25 cellular contexts compared by ENCODE assay signal in genomic region chr11:64571050-64571409, GRCh38. TPM values are rescaled to one million over a fixed set of nuclear protein-coding genes. Genes with fewer than 3 reads are reported as not detected.
DNase-seq lines count a peak whose midpoint lies in the region; ATAC-seq, FAIRE-seq and TF ChIP-seq lines count a peak whose summit lies in the region.
"Had no signal": no experiment of that assay in that cellular context is flagged by ENCODE, and none has a peak within 500 bp of the region (broad histone marks: within the 10 kb centered on the region; RNA-seq: fewer than 3 reads in every experiment).

No MANE protein-coding gene starts in this region.

- peak; percentile 17 for DNase-seq in activated naive CD4-positive, alpha-beta T cell treated with anti-CD3 and anti-CD28 coated beads, Interleukin-2, amount 10 ng/mL, durations not matched to agents 7 days and 5 days
- no peak for DNase-seq in activated naive CD4-positive, alpha-beta T cell treated with anti-CD3 and anti-CD28 coated beads, Interleukin-2, amount 50 U/mL, for 72 hours (ENCODE audit: low spot score in 2 of 2)
- DNase-seq in K562 (ENCODE audit: extremely low read depth in 1 of 4, low spot score in 3 of 4) (no peak), islet precursor cell (peak; percentile 21), smooth muscle cell (lab: John Stamatoyannopoulos, UW; ENCODE audit: unreplicated experiment) (no peak), inferior parietal cortex (ENCODE audit: extremely low spot score) (no peak), SKM-1 (lab: John Stamatoyannopoulos, UW; ENCODE audit: unreplicated experiment) (no peak)
- no peak for DNase-seq in activated CD8-positive, alpha-beta T cell treated with anti-CD3 and anti-CD28 coated beads for 36 hours
- DNase-seq: CD8-positive, alpha-beta memory T cell; MM.1S; NCI-H1092; NCI-H1436; NCI-H2029 treated with DMSO at 0.1 percent for 48 hours; NCI-H526; SHP77 treated with DMSO at 0.1 percent for 48 hours had no signal

- intact Hi-C loops in K562 (cut with micrococcal nuclease): no loop called here
- intact Hi-C loops in activated CD8-positive, alpha-beta T cell treated with anti-CD3 and anti-CD28 coated beads for 36 hours (cut with micrococcal nuclease): no loop called here

- no peak overlapping the region for H3K27ac Mint-ChIP-seq in activated naive CD4-positive, alpha-beta T cell treated with anti-CD3 and anti-CD28 coated beads, Interleukin-2, amount 10 ng/mL, durations not matched to agents 7 days and 5 days
- no peak overlapping the region for H3K27ac Mint-ChIP-seq in activated naive CD4-positive, alpha-beta T cell treated with anti-CD3 and anti-CD28 coated beads, Interleukin-2, amount 50 U/mL, for 72 hours
- no peak overlapping the region for H3K27ac Mint-ChIP-seq in activated CD8-positive, alpha-beta T cell treated with anti-CD3 and anti-CD28 coated beads for 36 hours
- H3K27ac Mint-ChIP-seq: CD8-positive, alpha-beta memory T cell had no signal

- in situ Hi-C loops in K562 (cut with MboI): no loop called here

- no peak overlapping the region for H3K4me3 Mint-ChIP-seq in activated naive CD4-positive, alpha-beta T cell treated with anti-CD3 and anti-CD28 coated beads, Interleukin-2, amount 10 ng/mL, durations not matched to agents 7 days and 5 days
- no peak overlapping the region for H3K4me3 Mint-ChIP-seq in activated CD8-positive, alpha-beta T cell treated with anti-CD3 and anti-CD28 coated beads for 36 hours
- H3K4me3 Mint-ChIP-seq: CD8-positive, alpha-beta memory T cell had no signal

- H3K79me2 ChIP-seq in K562 (ENCODE audit: control insufficient read depth, insufficient read depth, low read length) (no peaks in the 10 kb centered on the region), smooth muscle cell (ENCODE audit: low read depth) (no peaks in the 10 kb centered on the region)

- TF ChIP-seq POLR2A in K562 (conservative IDR thresholded peaks at IDR 0.05): no peak

- no peak for TF ChIP-seq RAD21 in K562 (CRISPR knock-in tag; conservative IDR thresholded peaks at IDR 0.05 in 1 of 2, IDR thresholded peaks at IDR 0.05 in 1 of 2)

- H3K4me2 ChIP-seq in K562 (ENCODE audit: insufficient read depth, low read length) (peak overlapping the region; percentile 60; the same call in 1 of the 2 replicates), smooth muscle cell (no peak overlapping the region)

- H3K9me3 Mint-ChIP-seq in activated naive CD4-positive, alpha-beta T cell treated with anti-CD3 and anti-CD28 coated beads, Interleukin-2, amount 10 ng/mL, durations not matched to agents 7 days and 5 days: no peaks in the 10 kb centered on the region
- no peaks in the 10 kb centered on the region for H3K9me3 Mint-ChIP-seq in activated naive CD4-positive, alpha-beta T cell treated with anti-CD3 and anti-CD28 coated beads, Interleukin-2, amount 50 U/mL, for 72 hours
- H3K9me3 Mint-ChIP-seq in activated CD8-positive, alpha-beta T cell treated with anti-CD3 and anti-CD28 coated beads for 36 hours: no peaks in the 10 kb centered on the region

- H3K27ac ChIP-seq in K562 (ENCODE audit: extremely low read depth, low read depth, low read length) (no peak overlapping the region), smooth muscle cell (ENCODE audit: low read depth) (no peak overlapping the region)
- H3K27ac ChIP-seq: C4-2B, SK-N-MC had no signal

- H3K4me3 ChIP-seq in K562: no peak overlapping the region
- H3K4me3 ChIP-seq in smooth muscle cell: no peak overlapping the region
- H3K4me3 ChIP-seq: SK-N-MC had no signal

- TF ChIP-seq CTCF in K562 (IDR thresholded peaks at IDR 0.05 in 2 of 3, conservative IDR thresholded peaks at IDR 0.05 in 1 of 3; ENCODE audit: insufficient read depth in 2 of 3, low read depth in 1 of 3, low read length in 3 of 3) (no peak), smooth muscle cell (IDR thresholded peaks at IDR 0.05; ENCODE audit: borderline replicate concordance, insufficient read depth, poor library complexity, severe bottlenecking) (no peak)
- TF ChIP-seq CTCF in activated CD8-positive, alpha-beta T cell treated with anti-CD3 and anti-CD28 coated beads for 36 hours (IDR thresholded peaks at IDR 0.05): no peak

- H3K27me3 Mint-ChIP-seq in activated naive CD4-positive, alpha-beta T cell treated with anti-CD3 and anti-CD28 coated beads, Interleukin-2, amount 10 ng/mL, durations not matched to agents 7 days and 5 days: peaks cover 9% of the 10 kb centered on the region
- peaks cover 3% of the 10 kb centered on the region for H3K27me3 Mint-ChIP-seq in activated CD8-positive, alpha-beta T cell treated with anti-CD3 and anti-CD28 coated beads for 36 hours

- no peaks in the 10 kb centered on the region for H3K36me3 Mint-ChIP-seq in activated naive CD4-positive, alpha-beta T cell treated with anti-CD3 and anti-CD28 coated beads, Interleukin-2, amount 10 ng/mL, durations not matched to agents 7 days and 5 days
- H3K36me3 Mint-ChIP-seq in activated naive CD4-positive, alpha-beta T cell treated with anti-CD3 and anti-CD28 coated beads, Interleukin-2, amount 50 U/mL, for 72 hours: no peaks in the 10 kb centered on the region
- H3K36me3 Mint-ChIP-seq in activated CD8-positive, alpha-beta T cell treated with anti-CD3 and anti-CD28 coated beads for 36 hours (ENCODE audit: low read depth): no peaks in the 10 kb centered on the region

- no TSS peak for BruUV-seq in K562 (replicated peaks; lab: Mats Ljungman, UMichigan)

- no peak for TF ChIP-seq EP300 in K562 (IDR thresholded peaks at IDR 0.05; ENCODE audit: low read length)

- H2AFZ ChIP-seq in K562 (ENCODE audit: low read depth, low read length) (peak overlapping the region; percentile 62; the same call in 1 of the 2 replicates), smooth muscle cell (ENCODE audit: low read depth) (no peak overlapping the region)

- H3K9ac ChIP-seq in K562 (ENCODE audit: insufficient read depth in 1 of 2, low read depth in 2 of 2, low read length in 2 of 2) (peak overlapping the region in 1 of 2 experiments; percentile 31; a peak in 1 of 4 replicates), smooth muscle cell (ENCODE audit: low read depth) (peak overlapping the region; percentile 34)

- WGBS in K562 (ENCODE audit: insufficient coverage, low coverage, missing lambda C conversion rate): 43% methylated on average over 10 of the region's 11 CpGs
- 97% methylated on average over 11 of the region's 11 CpGs for WGBS in smooth muscle cell (ENCODE audit: low lambda C conversion rate)

- H3K36me3 ChIP-seq in K562 (ENCODE audit: control insufficient read depth, insufficient read depth, low read length): no peaks in the 10 kb centered on the region
- no peaks in the 10 kb centered on the region for H3K36me3 ChIP-seq in smooth muscle cell (ENCODE audit: low read depth)

- CTCF ChIA-PET in activated naive CD4-positive, alpha-beta T cell treated with anti-CD3 and anti-CD28 coated beads, Interleukin-2, amount 10 ng/mL, durations not matched to agents 7 days and 5 days (lab: Charles Lee): no interaction called here
- CTCF ChIA-PET in K562 (lab: Yijun Ruan, JAX; ENCODE audit: low intra/inter-chr PET ratio): no interaction called here
- CTCF ChIA-PET in activated CD8-positive, alpha-beta T cell treated with anti-CD3 and anti-CD28 coated beads for 36 hours (lab: Charles Lee): no interaction called here

- H3K27me3 ChIP-seq in K562 (ENCODE audit: control insufficient read depth in 2 of 2, insufficient read depth in 2 of 2, low read length in 2 of 2) (peaks cover 3 to 11% of the 10 kb centered on the region in 2 experiments), smooth muscle cell (ENCODE audit: low read depth) (no peaks in the 10 kb centered on the region)

- H3K4me1 ChIP-seq in K562 (replicated peaks in 1 of 2; ENCODE audit: control insufficient read depth in 2 of 2, insufficient read depth in 2 of 2, low read length in 2 of 2) (peaks cover 15 to 45% of the 10 kb centered on the region in 2 experiments), smooth muscle cell (ENCODE audit: low read depth) (peaks cover 12% of the 10 kb centered on the region)

- H3K9me3 ChIP-seq in K562 (replicated peaks; ENCODE audit: control insufficient read depth, insufficient read depth, low read depth, low read length) (no peaks in the 10 kb centered on the region), smooth muscle cell (replicated peaks; ENCODE audit: low read depth) (no peaks in the 10 kb centered on the region)

- FAIRE-seq in K562 (lab: Jason Lieb, UNC): no peak
- FAIRE-seq: A204.1, G401.6, GM12892, RCC 7860 had no signal

- no peak for ATAC-seq in activated naive CD4-positive, alpha-beta T cell treated with anti-CD3 and anti-CD28 coated beads, Interleukin-2, amount 50 U/mL, for 72 hours
- no peak for ATAC-seq in K562
- ATAC-seq in activated CD8-positive, alpha-beta T cell treated with anti-CD3 and anti-CD28 coated beads for 36 hours: no peak

- H3F3A ChIP-seq in smooth muscle cell (ENCODE audit: low read depth): no peaks in the 10 kb centered on the region

- POLR2A ChIA-PET in K562 (lab: Yijun Ruan, JAX): interaction anchor here (0.6 to 1.1 kb wide), 3 partner anchors 21 to 118 kb away, joined by 3 read pairs; no protein-coding TSS in a partner anchor
- POLR2A ChIA-PET in activated CD8-positive, alpha-beta T cell treated with anti-CD3 and anti-CD28 coated beads for 36 hours (lab: Charles Lee): no interaction called here

- H3K9me1 ChIP-seq in K562 (ENCODE audit: control insufficient read depth, insufficient read depth, low read length): no peaks in the 10 kb centered on the region

- peaks cover 5% of the 10 kb centered on the region for H3K4me1 Mint-ChIP-seq in activated naive CD4-positive, alpha-beta T cell treated with anti-CD3 and anti-CD28 coated beads, Interleukin-2, amount 10 ng/mL, durations not matched to agents 7 days and 5 days
- no peaks in the 10 kb centered on the region for H3K4me1 Mint-ChIP-seq in activated CD8-positive, alpha-beta T cell treated with anti-CD3 and anti-CD28 coated beads for 36 hours (ENCODE audit: low read depth)
- H3K4me1 Mint-ChIP-seq: CD8-positive, alpha-beta memory T cell had no signal

- H4K20me1 ChIP-seq in K562 (replicated peaks; ENCODE audit: control insufficient read depth, insufficient read depth, low read length) (no peaks in the 10 kb centered on the region; the same call in 1 of the 2 replicates), smooth muscle cell (ENCODE audit: low read depth) (no peaks in the 10 kb centered on the region)

RNA-seq across cellular contexts. Expression of gene SLC22A11, which starts 15.3 kb away (rescaled TPM):
- not detected for total RNA-seq in activated naive CD4-positive, alpha-beta T cell treated with anti-CD3 and anti-CD28 coated beads, Interleukin-2, amount 50 U/mL, for 72 hours
- total RNA-seq in K562 (2011; cell fraction: chromatin; rRNA removed; ENCODE audit: low replicate concordance): 0.39 TPM in 1 of 2 replicates, not detected in the other
- 0.17 and 0.26 TPM in 2 replicates for total RNA-seq in K562 (2011; cell fraction: nucleolus; rRNA removed)
- 0.44 TPM in 1 of 2 replicates, not detected in the other for total RNA-seq in K562 (2011; cell fraction: nucleoplasm; rRNA removed)
- total RNA-seq in K562 (2014; rRNA removed) (not detected in 2 replicates), K562 (2014; rRNA removed; fragmentation: Illumina TruSeq; extraction: Trizol) (not detected in 2 replicates), K562 (2015; rRNA removed; fragmentation: Illumina TruSeq; extraction: Trizol) (not detected in 2 replicates), K562 (2021) (not detected in 2 replicates), smooth muscle cell (0.18 TPM in 1 of 2 replicates, not detected in the other)
- polyA plus RNA-seq in K562 (2011; rRNA removed) (0.07 TPM in 1 of 2 replicates, not detected in the other), K562 (2014; fragmentation: Illumina TruSeq; extraction: Trizol) (not detected in 2 replicates), K562 (2014; fragmentation: Nextera tagmentation; extraction: Ambion mirVana) (not detected), K562 (2014; rRNA removed) (0.07 TPM in 1 of 2 replicates, not detected in the other), smooth muscle cell (not detected in 2 replicates)
- polyA plus RNA-seq in K562 (2011; cell fraction: cytosol; rRNA removed): 0.09 TPM in 1 of 2 replicates, not detected in the other
- 0.08 and 0.28 TPM in 2 replicates for polyA plus RNA-seq in K562 (2011; cell fraction: nucleus; rRNA removed)
- polyA plus RNA-seq in K562 (2012): 0.05 and 0.08 TPM in 2 replicates
- polyA minus RNA-seq in K562 (2011; rRNA and poly(A)+ RNA removed): not detected in 2 replicates
- not detected in 2 replicates for polyA minus RNA-seq in K562 (2011; cell fraction: cytosol; rRNA and poly(A)+ RNA removed)
- polyA minus RNA-seq in K562 (2011; cell fraction: nucleus; rRNA and poly(A)+ RNA removed): not detected in 2 replicates
- total RNA-seq in activated CD8-positive, alpha-beta T cell treated with anti-CD3 and anti-CD28 coated beads for 36 hours: not detected
- total RNA-seq: CD8-positive, alpha-beta memory T cell; Daoy; H7; LHCN-M2 had no signal
- polyA plus RNA-seq: CD8-positive, alpha-beta memory T cell had no signal

RNA-seq across cellular contexts. Expression of gene SLC22A12, which starts 20.0 kb away (rescaled TPM):
- total RNA-seq in activated naive CD4-positive, alpha-beta T cell treated with anti-CD3 and anti-CD28 coated beads, Interleukin-2, amount 50 U/mL, for 72 hours: not detected
- not detected in 2 replicates for total RNA-seq in K562 (2011; cell fraction: chromatin; rRNA removed; ENCODE audit: low replicate concordance)
- not detected in 2 replicates for total RNA-seq in K562 (2011; cell fraction: nucleolus; rRNA removed)
- not detected in 2 replicates for total RNA-seq in K562 (2011; cell fraction: nucleoplasm; rRNA removed)
- not detected in 2 replicates for total RNA-seq in K562 (2014; rRNA removed)
- total RNA-seq in K562 (2014; rRNA removed; fragmentation: Illumina TruSeq; extraction: Trizol): not detected in 2 replicates
- total RNA-seq in K562 (2015; rRNA removed; fragmentation: Illumina TruSeq; extraction: Trizol): not detected in 2 replicates
- total RNA-seq in K562 (2021): not detected in 2 replicates
- polyA plus RNA-seq in K562 (2011; rRNA removed): not detected in 2 replicates
- polyA plus RNA-seq in K562 (2011; cell fraction: cytosol; rRNA removed): not detected in 2 replicates
- polyA plus RNA-seq in K562 (2011; cell fraction: nucleus; rRNA removed): not detected in 2 replicates
- not detected in 2 replicates for polyA plus RNA-seq in K562 (2012)
- polyA plus RNA-seq in K562 (2014; fragmentation: Illumina TruSeq; extraction: Trizol): not detected in 2 replicates
- polyA plus RNA-seq in K562 (2014; fragmentation: Nextera tagmentation; extraction: Ambion mirVana): not detected
- polyA plus RNA-seq in K562 (2014; rRNA removed): not detected in 2 replicates
- not detected in 2 replicates for polyA minus RNA-seq in K562 (2011; rRNA and poly(A)+ RNA removed)
- not detected in 2 replicates for polyA minus RNA-seq in K562 (2011; cell fraction: cytosol; rRNA and poly(A)+ RNA removed)
- not detected in 2 replicates for polyA minus RNA-seq in K562 (2011; cell fraction: nucleus; rRNA and poly(A)+ RNA removed)
- not detected in 2 replicates for total RNA-seq in smooth muscle cell
- polyA plus RNA-seq in smooth muscle cell: not detected in 2 replicates
- not detected for total RNA-seq in activated CD8-positive, alpha-beta T cell treated with anti-CD3 and anti-CD28 coated beads for 36 hours
- total RNA-seq: CD8-positive, alpha-beta memory T cell; Daoy; H7; LHCN-M2; OCI-LY7 had no signal
- polyA plus RNA-seq: CD8-positive, alpha-beta memory T cell had no signal

Comparison
In these comparisons a context has a peak if more than half of its experiments do, and no peak if none do; other contexts are left out.
1. DNase-seq: peak in activated naive CD4-positive, alpha-beta T cell treated with anti-CD3 and anti-CD28 coated beads, Interleukin-2, amount 10 ng/mL, durations not matched to agents 7 days and 5 days (single experiment) and islet precursor cell (single experiment); none in activated naive CD4-positive, alpha-beta T cell treated with anti-CD3 and anti-CD28 coated beads, Interleukin-2, amount 50 U/mL, for 72 hours (0 of 2), K562 (0 of 4), smooth muscle cell (single experiment), inferior parietal cortex (single experiment), SKM-1 (single experiment) and activated CD8-positive, alpha-beta T cell treated with anti-CD3 and anti-CD28 coated beads for 36 hours (single experiment).